In the genomic region with DNA sequence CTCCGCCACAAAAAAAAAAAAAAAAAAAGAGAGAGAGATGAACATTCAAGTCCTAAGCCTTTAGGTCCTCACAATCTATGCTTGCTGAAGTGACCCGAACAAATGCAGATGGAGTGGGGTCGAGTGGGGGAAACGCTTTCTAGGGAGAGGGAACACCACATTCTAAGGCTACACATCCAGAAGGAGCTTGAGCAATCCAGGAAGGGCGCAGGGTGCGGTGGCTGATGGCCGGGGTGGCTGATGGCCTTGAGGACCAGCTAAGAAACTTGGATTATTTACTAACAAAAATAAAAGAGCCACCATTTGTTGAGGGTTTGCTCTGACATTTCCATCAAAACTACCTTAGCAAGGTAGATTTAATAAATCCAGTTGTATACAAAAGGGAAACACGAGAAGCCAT, we compare ENCODE assay signal across 1 cellular context.
TF ChIP-seq lines count a peak whose summit lies in the region.

No MANE protein-coding gene starts in this region.

TF ChIP-seq in IMR-90, 13 proteins besides CTCF, POLR2A, EP300 and RAD21:
- TF ChIP-seq MAZ (IDR thresholded peaks at IDR 0.05; ENCODE audit: borderline replicate concordance, low read depth, low read length) (no peak), RFX5 (IDR thresholded peaks at IDR 0.05; ENCODE audit: low read depth, low read length) (no peak), MXI1 (IDR thresholded peaks at IDR 0.05; ENCODE audit: borderline replicate concordance, low read depth, low read length) (no peak), CEBPB (IDR thresholded peaks at IDR 0.05; ENCODE audit: low read depth, low read length) (no peak), CHD1 (IDR thresholded peaks at IDR 0.05; ENCODE audit: low read depth, low read length) (no peak), FOS (IDR thresholded peaks at IDR 0.05; ENCODE audit: low read depth, low read length) (no peak), NFE2L2 (IDR thresholded peaks at IDR 0.05; ENCODE audit: low read depth, low read length) (no peak), BHLHE40 (IDR thresholded peaks at IDR 0.05; ENCODE audit: low read depth, low read length) (no peak), MAFK (IDR thresholded peaks at IDR 0.05; ENCODE audit: low read depth, low read length) (no peak)
- TF ChIP-seq, protein P1, sequence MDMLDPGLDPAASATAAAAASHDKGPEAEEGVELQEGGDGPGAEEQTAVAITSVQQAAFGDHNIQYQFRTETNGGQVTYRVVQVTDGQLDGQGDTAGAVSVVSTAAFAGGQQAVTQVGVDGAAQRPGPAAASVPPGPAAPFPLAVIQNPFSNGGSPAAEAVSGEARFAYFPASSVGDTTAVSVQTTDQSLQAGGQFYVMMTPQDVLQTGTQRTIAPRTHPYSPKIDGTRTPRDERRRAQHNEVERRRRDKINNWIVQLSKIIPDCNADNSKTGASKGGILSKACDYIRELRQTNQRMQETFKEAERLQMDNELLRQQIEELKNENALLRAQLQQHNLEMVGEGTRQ (IDR thresholded peaks at IDR 0.05; ENCODE audit: low read depth, low read length) = no peak
TF ChIP-seq in IMR-90: peak in this region for 0.
